8 cellular contexts compared by ENCODE assay signal in genomic region chr10:105837951-105838350, GRCh38.
DNase-seq lines count a peak whose midpoint lies in the region; ATAC-seq and TF ChIP-seq lines count a peak whose summit lies in the region.

No MANE protein-coding gene starts in this region.

- H3K36me3 Mint-ChIP-seq in CD8-positive, alpha-beta memory T cell, result no peaks in the 10 kb centered on the region

- 11 to 24% (median 17%) methylated on average over 2 of the region's 2 CpGs for WGBS in adrenal gland, 4 donors
- no CpG with 5 or more reads among the region's 2 CpGs for WGBS in mesendoderm (ENCODE audit: extremely low coverage, insufficient coverage, low lambda C conversion rate)

- POLR2A ChIA-PET in CD8-positive, alpha-beta memory T cell (lab: Charles Lee), result no interaction called here

- TF ChIP-seq POLR2A in adrenal gland (IDR thresholded peaks at IDR 0.05), result no peak

- no peak overlapping the region for H3K27ac ChIP-seq in CD8-positive, alpha-beta memory T cell (ENCODE audit: low read depth, low read length)
- H3K27ac ChIP-seq in adrenal gland, result no peak overlapping the region
- H3K27ac ChIP-seq in mesendoderm (ENCODE audit: low read depth, low read length), result no peak overlapping the region

- peak in 1 of 5 donors; percentile 5 for DNase-seq in CD8-positive, alpha-beta memory T cell
- DNase-seq in adrenal gland, result no peak
- DNase-seq in mesendoderm, result peak; percentile 13
- no peak for DNase-seq in epidermal melanocyte (ENCODE audit: insufficient read length, low spot score)
- no peak for DNase-seq in dedifferentiated amniotic fluid mesenchymal stem cell (ENCODE audit: extremely low spot score)
- no peak for DNase-seq in activated effector memory CD4-positive, alpha-beta T cell treated with anti-CD3 and anti-CD28 coated beads, Interleukin-2, amount 50 U/mL, for 16 hours

- no peak overlapping the region for H2BK5ac ChIP-seq in mesendoderm (ENCODE audit: low read length)

- no peak overlapping the region for H2BK120ac ChIP-seq in mesendoderm (ENCODE audit: low read depth, low read length)

- H3K23ac ChIP-seq in mesendoderm (ENCODE audit: low read length), result no peak overlapping the region

- H3K27ac Mint-ChIP-seq in CD8-positive, alpha-beta memory T cell, result peak overlapping the region in 2 of 8 donors; percentile 10 to 59

- no peaks in the 10 kb centered on the region for H3K9me3 ChIP-seq in CD8-positive, alpha-beta memory T cell (ENCODE audit: low read length)
- H3K9me3 ChIP-seq in adrenal gland (replicated peaks in 1 of 3), result no peaks in the 10 kb centered on the region

- H2AK5ac ChIP-seq in mesendoderm (ENCODE audit: low read length), result no peak overlapping the region

- H3K27me3 ChIP-seq in CD8-positive, alpha-beta memory T cell (ENCODE audit: insufficient read depth, low read length, poor library complexity, severe bottlenecking), result no peaks in the 10 kb centered on the region
- H3K27me3 ChIP-seq in adrenal gland (no peaks in the 10 kb centered on the region), mesendoderm (ENCODE audit: insufficient read depth, low read length, poor library complexity) (no peaks in the 10 kb centered on the region)

- H4K8ac ChIP-seq in mesendoderm (ENCODE audit: low read depth, low read length), result no peak overlapping the region

- no peaks in the 10 kb centered on the region for H3K36me3 ChIP-seq in CD8-positive, alpha-beta memory T cell (ENCODE audit: insufficient read depth, low read length)
- H3K36me3 ChIP-seq in adrenal gland (replicated peaks in 1 of 2) (no peaks in the 10 kb centered on the region), mesendoderm (ENCODE audit: control insufficient read depth, insufficient read depth, low read length) (no peaks in the 10 kb centered on the region)

- peaks cover 0 to 11% (median 2%) of the 10 kb centered on the region in 5 donors for H3K9me3 Mint-ChIP-seq in CD8-positive, alpha-beta memory T cell

- TF ChIP-seq CTCF in adrenal gland (IDR thresholded peaks at IDR 0.05), result no peak

- no peak overlapping the region for H3K4ac ChIP-seq in mesendoderm (ENCODE audit: low read depth, low read length)

- H4K5ac ChIP-seq in mesendoderm (ENCODE audit: low read length), result no peak overlapping the region

- no peaks in the 10 kb centered on the region for H3K79me2 ChIP-seq in mesendoderm (ENCODE audit: control insufficient read depth, insufficient read depth, low read length)

- peak overlapping the region; percentile 11 for H3K4me3 ChIP-seq in CD8-positive, alpha-beta memory T cell (ENCODE audit: low read length)
- H3K4me3 ChIP-seq in adrenal gland (peak overlapping the region in 3 of 4 donors; percentile 1 to 46 (median 18)), mesendoderm (ENCODE audit: low read length) (no peak overlapping the region)

- H3K27me3 Mint-ChIP-seq in CD8-positive, alpha-beta memory T cell, result peaks cover 0 to 3% of the 10 kb centered on the region in 2 donors

- intact Hi-C loops in adrenal gland (cut with DNase I), result no loop called here

- CTCF ChIA-PET in CD8-positive, alpha-beta memory T cell (lab: Charles Lee), result no interaction called here

- H3K4me1 ChIP-seq in CD8-positive, alpha-beta memory T cell (ENCODE audit: insufficient read depth, low read length), result peaks cover 6% of the 10 kb centered on the region
- H3K4me1 ChIP-seq in adrenal gland (replicated peaks in 1 of 2) (peaks cover 4 to 16% of the 10 kb centered on the region in 2 donors), mesendoderm (ENCODE audit: control insufficient read depth, low read depth, low read length) (no peaks in the 10 kb centered on the region)

- H3K9ac ChIP-seq in mesendoderm (ENCODE audit: low read length), result no peak overlapping the region

- no peak overlapping the region for H2BK15ac ChIP-seq in mesendoderm (replicated peaks; ENCODE audit: low read depth)

- ATAC-seq in GM19463 (IDR thresholded peaks at IDR 0.05; ENCODE audit: unreplicated experiment) (peak; percentile 90), HG03520 (IDR thresholded peaks at IDR 0.05; ENCODE audit: unreplicated experiment) (peak; percentile 87)

- no peaks in the 10 kb centered on the region for H3K79me1 ChIP-seq in mesendoderm (ENCODE audit: low read length)

- no peak overlapping the region for H3K18ac ChIP-seq in mesendoderm (ENCODE audit: low read length)

- H3K4me1 Mint-ChIP-seq in CD8-positive, alpha-beta memory T cell, result peaks cover 0 to 6% (median 2%) of the 10 kb centered on the region in 3 donors

- peak overlapping the region in 6 of 7 donors; percentile 30 to 69 (median 42) for H3K4me3 Mint-ChIP-seq in CD8-positive, alpha-beta memory T cell

- no peak overlapping the region for H3K56ac ChIP-seq in mesendoderm (ENCODE audit: low read length)

- no peak overlapping the region for H3K4me2 ChIP-seq in mesendoderm (ENCODE audit: low read length)
